In genomic region chr2:157991932-157992331, GRCh38 we compare ENCODE assay signal across 8 cellular contexts.
"Had no signal": no experiment of that assay in that cellular context is flagged by ENCODE, and none has a peak within 500 bp of the region (broad histone marks: within the 10 kb centered on the region; RNA-seq: fewer than 3 reads in every experiment).

No MANE protein-coding gene starts in this region.

- ATAC-seq: GM12878 had no signal

- FAIRE-seq: G401.6, GM12891, GM12892, GM18507, GM19239 had no signal

- DNase-seq: GDM1, GF-D8 had no signal

- H3K4me3 ChIP-seq: GM12878 had no signal
